ENCODE assay signal across 27 cellular contexts in genomic region chr1:53254011-53254640, GRCh38. TPM values are rescaled to one million over a fixed set of nuclear protein-coding genes. Genes with fewer than 3 reads are reported as not detected.
DNase-seq lines count a peak whose midpoint lies in the region; ATAC-seq and TF ChIP-seq lines count a peak whose summit lies in the region.
"Had no signal": no experiment of that assay in that cellular context is flagged by ENCODE, and none has a peak within 500 bp of the region (broad histone marks: within the 10 kb centered on the region; RNA-seq: fewer than 3 reads in every experiment).

No MANE protein-coding gene starts in this region.

- H3K9me3 ChIP-seq in AG04450 (ENCODE audit: control insufficient read depth, insufficient read depth, low read length) (no peaks in the 10 kb centered on the region), GM23248 (ENCODE audit: low read depth) (no peaks in the 10 kb centered on the region), mesenchymal stem cell (ENCODE audit: control insufficient read depth, low read length) (no peaks in the 10 kb centered on the region), right lobe of liver (no peaks in the 10 kb centered on the region)
- H3K9me3 ChIP-seq: suprapubic skin, uterus had no signal

- BruUV-seq in MCF 10A (replicated peaks; lab: Mats Ljungman, UMichigan): no TSS peak

- intact Hi-C loops in MCF 10A (cut with micrococcal nuclease): no loop called here
- intact Hi-C loops in right lobe of liver (cut with DNase I): no loop called here

- no peaks in the 10 kb centered on the region for H3K27me3 ChIP-seq in AG04450 (ENCODE audit: control insufficient read depth, insufficient read depth, low read length)
- no peaks in the 10 kb centered on the region for H3K27me3 ChIP-seq in GM23248 (replicated peaks; ENCODE audit: insufficient read depth)
- H3K27me3 ChIP-seq in mesenchymal stem cell (ENCODE audit: control insufficient read depth in 1 of 2, insufficient read depth in 1 of 2, low read length in 2 of 2): no peaks in the 10 kb centered on the region
- no peaks in the 10 kb centered on the region for H3K27me3 ChIP-seq in right lobe of liver
- H3K27me3 ChIP-seq: suprapubic skin, uterus had no signal

- H3K4ac ChIP-seq in mesenchymal stem cell (ENCODE audit: low read depth in 1 of 2, low read length in 2 of 2): no peak overlapping the region

- DNase-seq in AG04450 (ENCODE audit: low read depth, low spot score) (peak; percentile 6), GM23248 (peak; percentile 32), cardiac fibroblast (ENCODE audit: low read depth in 2 of 2) (peak; percentile 25 to 73), mesenchymal stem cell (peak; percentile 60), DMS53 (lab: John Stamatoyannopoulos, UW) (no peak), MCF 10A (ENCODE audit: unreplicated experiment) (no peak), right lobe of liver (no peak)
- DNase-seq: activated CD4-positive, alpha-beta memory T cell treated with anti-CD3 and anti-CD28 coated beads, Interleukin-2, amount 10 ng/mL, durations not matched to agents 7 days and 5 days; activated CD4-positive, CD25-positive, alpha-beta regulatory T cell treated with anti-CD3 and anti-CD28 coated beads, Interleukin-2, amount 50 U/mL, for 72 hours; activated gamma-delta T cell treated with Interleukin-2 at 50 U/mL for 16 hours; activated T-cell treated with anti-CD3 and anti-CD28 coated beads, Interleukin-2, amount 50 U/mL, for 1 hour; dermis blood vessel endothelial cell; GDM1; mesendoderm; MV-4-11; NCI-H524; NK-92 treated with Interleukin-12 subunit alpha and Interleukin-12 subunit beta, amount 100 ng/mL, for 24 hours; PC-9; retina; SHP77; stimulated activated CD4-positive, alpha-beta T cell treated with anti-CD3 and anti-CD28 coated beads, Interleukin-4, amount 100 ng/mL, for 1 hour; SW 1271; uterus had no signal

- ATAC-seq in HG02852 (IDR thresholded peaks at IDR 0.05; ENCODE audit: unreplicated experiment) (no peak), right lobe of liver (no peak)
- ATAC-seq: left lobe of liver had no signal

- no peak overlapping the region for H3K23ac ChIP-seq in mesenchymal stem cell (ENCODE audit: low read length in 2 of 2)

- no peak overlapping the region for H3K18ac ChIP-seq in mesenchymal stem cell (ENCODE audit: low read depth in 1 of 2, low read length in 2 of 2)

- 91 to 93% methylated on average over 4 of the region's 4 CpGs for WGBS in GM23248 (ENCODE audit: low coverage in 1 of 2, low lambda C conversion rate in 2 of 2, missing lambda C conversion rate in 2 of 2), 2 experiments
- WGBS in mesenchymal stem cell: 54% methylated on average over 4 of the region's 4 CpGs
- WGBS in right lobe of liver (ENCODE audit: insufficient coverage, low coverage, low lambda C conversion rate, missing lambda C conversion rate): 47% methylated on average over 4 of the region's 4 CpGs

- H3K14ac ChIP-seq in mesenchymal stem cell (ENCODE audit: low read length in 2 of 2): no peak overlapping the region

- H2AFZ ChIP-seq in GM23248 (peak overlapping the region; percentile 33), mesenchymal stem cell (ENCODE audit: low read depth, low read length) (no peak overlapping the region)
- H2AFZ ChIP-seq: PC-9 had no signal

- H2BK120ac ChIP-seq in mesenchymal stem cell (ENCODE audit: low read depth, low read length): no peak overlapping the region

- POLR2A ChIA-PET in AG04450 (lab: Yijun Ruan, JAX) (no interaction called here), MCF 10A (lab: Yijun Ruan, JAX) (no interaction called here)

- in situ Hi-C loops in GM23248 (cut with MboI): no loop called here

- no peaks in the 10 kb centered on the region for H3K9me2 ChIP-seq in GM23248 (ENCODE audit: insufficient read depth)

- no peaks in the 10 kb centered on the region for H3K79me1 ChIP-seq in mesenchymal stem cell (replicated peaks; ENCODE audit: low read length, poor library complexity, severe bottlenecking)

- no peak overlapping the region for H2BK15ac ChIP-seq in mesenchymal stem cell (ENCODE audit: low read depth, poor library complexity, severe bottlenecking)

- peak overlapping the region; percentile 63 for H3K27ac ChIP-seq in AG04450 (ENCODE audit: low read depth, low read length)
- peak overlapping the region; percentile 26; the same call in 1 of the 2 replicates for H3K27ac ChIP-seq in GM23248
- H3K27ac ChIP-seq in mesenchymal stem cell (ENCODE audit: low read length, poor library complexity, severe bottlenecking): no peak overlapping the region
- no peak overlapping the region for H3K27ac ChIP-seq in right lobe of liver
- H3K27ac ChIP-seq: PC-9, suprapubic skin, uterus had no signal

- no peak overlapping the region for H4K91ac ChIP-seq in mesenchymal stem cell (ENCODE audit: low read length)

- H3K9ac ChIP-seq in GM23248 (no peak overlapping the region), mesenchymal stem cell (ENCODE audit: low read length) (peak overlapping the region; percentile 20)

- H3K4me1 Mint-ChIP-seq in MCF 10A (ENCODE audit: insufficient read depth, unreplicated experiment): no peaks in the 10 kb centered on the region
- H3K4me1 Mint-ChIP-seq: activated CD4-positive, alpha-beta memory T cell treated with anti-CD3 and anti-CD28 coated beads, Interleukin-2, amount 10 ng/mL, durations not matched to agents 7 days and 5 days; stimulated activated memory B cell treated with anti-CD40 and anti-IgM and Interleukin-4, amounts not matched to agents 10 μg/mL and 1 μg/mL and 100 μg/mL, for 72 hours had no signal

- H2AK5ac ChIP-seq in mesenchymal stem cell (ENCODE audit: low read length, severe bottlenecking): no peak overlapping the region

- H4K8ac ChIP-seq in mesenchymal stem cell (ENCODE audit: low read length): no peak overlapping the region

- no peak for TF ChIP-seq POLR2A in right lobe of liver (IDR thresholded peaks at IDR 0.05)

- no peaks in the 10 kb centered on the region for H4K20me1 ChIP-seq in GM23248 (ENCODE audit: insufficient read depth)

- H3K4me1 ChIP-seq in GM23248 (ENCODE audit: insufficient read depth) (peaks cover 16% of the 10 kb centered on the region; the same call in 1 of the 2 replicates), mesenchymal stem cell (ENCODE audit: control insufficient read depth, insufficient read depth, low read depth, low read length) (peaks cover 4% of the 10 kb centered on the region), right lobe of liver (no peaks in the 10 kb centered on the region)
- H3K4me1 ChIP-seq: suprapubic skin, uterus had no signal

- no peak overlapping the region for H2BK5ac ChIP-seq in mesenchymal stem cell (ENCODE audit: low read depth, low read length, poor library complexity, severe bottlenecking)

- H3F3A ChIP-seq in GM23248 (ENCODE audit: insufficient read depth): peaks cover 5% of the 10 kb centered on the region; the same call in 1 of the 2 replicates

- TF ChIP-seq CTCF in AG04450 (IDR thresholded peaks at IDR 0.05; ENCODE audit: low read depth, low read length) (no peak), cardiac fibroblast (IDR thresholded peaks at IDR 0.05; ENCODE audit: low read depth, low read length) (no peak), MCF 10A (IDR thresholded peaks at IDR 0.05; ENCODE audit: unreplicated experiment) (no peak), right lobe of liver (IDR thresholded peaks at IDR 0.05) (no peak)

- no peak overlapping the region for H3K4me3 ChIP-seq in AG04450 (ENCODE audit: low read depth, low read length)
- H3K4me3 ChIP-seq in GM23248: no peak overlapping the region
- H3K4me3 ChIP-seq in cardiac fibroblast (replicated peaks in 1 of 2; ENCODE audit: low read depth in 2 of 2, low read length in 2 of 2): no peak overlapping the region
- no peak overlapping the region for H3K4me3 ChIP-seq in mesenchymal stem cell (ENCODE audit: insufficient read depth in 1 of 2, low read depth in 1 of 2, low read length in 2 of 2)
- H3K4me3 ChIP-seq in right lobe of liver: no peak overlapping the region
- H3K4me3 ChIP-seq: PC-9, suprapubic skin, uterus had no signal

- H3K36me3 ChIP-seq in GM23248 (ENCODE audit: low read depth) (no peaks in the 10 kb centered on the region), mesenchymal stem cell (ENCODE audit: control insufficient read depth in 1 of 2, insufficient read depth in 2 of 2, low read depth in 1 of 2, low read length in 2 of 2) (peaks cover 12 to 37% of the 10 kb centered on the region in 2 experiments), right lobe of liver (no peaks in the 10 kb centered on the region)
- H3K36me3 ChIP-seq: suprapubic skin, uterus had no signal

- CTCF ChIA-PET in AG04450 (lab: Charles Lee) (interaction anchor here (0.7 kb wide), 1 partner anchor 138 kb away, joined by 3 read pairs; no protein-coding TSS in a partner anchor), MCF 10A (lab: Yijun Ruan, JAX) (interaction anchor here (0.6 to 0.9 kb wide), 3 partner anchors 35 to 42 kb away, joined by 3 read pairs; no protein-coding TSS in a partner anchor)

- H3K4me3 Mint-ChIP-seq in MCF 10A (ENCODE audit: unreplicated experiment): no peak overlapping the region
- H3K4me3 Mint-ChIP-seq: activated CD4-positive, alpha-beta memory T cell treated with anti-CD3 and anti-CD28 coated beads, Interleukin-2, amount 10 ng/mL, durations not matched to agents 7 days and 5 days; stimulated activated memory B cell treated with anti-CD40 and anti-IgM and Interleukin-4, amounts not matched to agents 10 μg/mL and 1 μg/mL and 100 μg/mL, for 72 hours had no signal

- H3K27ac Mint-ChIP-seq in MCF 10A (ENCODE audit: low read depth, unreplicated experiment): no peak overlapping the region
- H3K27ac Mint-ChIP-seq: activated CD4-positive, alpha-beta memory T cell treated with anti-CD3 and anti-CD28 coated beads, Interleukin-2, amount 10 ng/mL, durations not matched to agents 7 days and 5 days; stimulated activated memory B cell treated with anti-CD40 and anti-IgM and Interleukin-4, amounts not matched to agents 10 μg/mL and 1 μg/mL and 100 μg/mL, for 72 hours had no signal

- H3K4me2 ChIP-seq in GM23248 (ENCODE audit: unreplicated experiment): no peak overlapping the region
- H3K4me2 ChIP-seq in mesenchymal stem cell (ENCODE audit: low read length, poor library complexity, severe bottlenecking): no peak overlapping the region
- H3K4me2 ChIP-seq: PC-9 had no signal

- no peaks in the 10 kb centered on the region for H3K79me2 ChIP-seq in GM23248 (ENCODE audit: insufficient read depth)

- peaks cover 12% of the 10 kb centered on the region for H3K36me3 Mint-ChIP-seq in MCF 10A (ENCODE audit: insufficient read depth, unreplicated experiment)

- H3K9me3 Mint-ChIP-seq in MCF 10A (ENCODE audit: unreplicated experiment): no peaks in the 10 kb centered on the region
- H3K9me3 Mint-ChIP-seq: activated CD4-positive, alpha-beta memory T cell treated with anti-CD3 and anti-CD28 coated beads, Interleukin-2, amount 10 ng/mL, durations not matched to agents 7 days and 5 days; stimulated activated memory B cell treated with anti-CD40 and anti-IgM and Interleukin-4, amounts not matched to agents 10 μg/mL and 1 μg/mL and 100 μg/mL, for 72 hours had no signal

- no peaks in the 10 kb centered on the region for H3K27me3 Mint-ChIP-seq in MCF 10A (ENCODE audit: insufficient read depth, unreplicated experiment)
- H3K27me3 Mint-ChIP-seq: activated CD4-positive, alpha-beta memory T cell treated with anti-CD3 and anti-CD28 coated beads, Interleukin-2, amount 10 ng/mL, durations not matched to agents 7 days and 5 days; stimulated activated memory B cell treated with anti-CD40 and anti-IgM and Interleukin-4, amounts not matched to agents 10 μg/mL and 1 μg/mL and 100 μg/mL, for 72 hours had no signal

- H2BK12ac ChIP-seq in mesenchymal stem cell (ENCODE audit: low read length in 2 of 2): peak overlapping the region in 1 of 2 experiments; percentile 19

RNA-seq across cellular contexts. Expression of gene MAGOH, which starts 15.8 kb away (rescaled TPM):
- polyA plus RNA-seq in AG04450 (2011; rRNA removed): 20.3 and 37.6 TPM in 2 replicates
- 45.7 and 46.2 TPM in 2 replicates for polyA minus RNA-seq in AG04450 (2011; rRNA and poly(A)+ RNA removed)
- 21.9 and 22.5 TPM in 2 replicates for total RNA-seq in GM23248 (2014; rRNA removed; shearing (Covaris generic))
- polyA plus RNA-seq in GM23248 (2016; fragmentation: Nextera tagmentation; extraction: Ambion mirVana): 29.7 and 34.3 TPM in 2 replicates
- polyA plus RNA-seq in mesenchymal stem cell (2013, experiment 1 of 2): 53.3 TPM
- polyA plus RNA-seq in mesenchymal stem cell (2013, experiment 2 of 2): 54.6 TPM
- total RNA-seq in MCF 10A (2022): 68.2 and 70.3 TPM in 2 replicates
- total RNA-seq in right lobe of liver: 10 to 100 TPM; 10.9 to 28.1 (median 19.4) TPM

RNA-seq across cellular contexts. Expression of gene CZIB, which starts 33.7 kb away (rescaled TPM):
- polyA plus RNA-seq in AG04450 (2011; rRNA removed) (82.5 and 89.6 TPM in 2 replicates), GM23248 (2016; fragmentation: Nextera tagmentation; extraction: Ambion mirVana) (76.6 and 83.4 TPM in 2 replicates)
- 31.1 and 34.1 TPM in 2 replicates for polyA minus RNA-seq in AG04450 (2011; rRNA and poly(A)+ RNA removed)
- total RNA-seq in GM23248 (2014; rRNA removed; shearing (Covaris generic)): 49.7 and 63.2 TPM in 2 replicates
- polyA plus RNA-seq in mesenchymal stem cell (2013, experiment 1 of 2): 48.5 TPM
- 51.0 TPM for polyA plus RNA-seq in mesenchymal stem cell (2013, experiment 2 of 2)
- total RNA-seq in MCF 10A (2022) (37.2 and 45.0 TPM in 2 replicates), right lobe of liver (10 to 100 TPM; 20.6 to 28.8 (median 24.2) TPM)

RNA-seq across cellular contexts. Expression of gene CPT2, which starts 57.5 kb away (rescaled TPM):
- 17.6 and 18.8 TPM in 2 replicates for polyA plus RNA-seq in AG04450 (2011; rRNA removed)
- polyA minus RNA-seq in AG04450 (2011; rRNA and poly(A)+ RNA removed): 13.6 and 13.7 TPM in 2 replicates
- 16.2 and 24.5 TPM in 2 replicates for total RNA-seq in GM23248 (2014; rRNA removed; shearing (Covaris generic))
- 15.2 and 15.8 TPM in 2 replicates for polyA plus RNA-seq in GM23248 (2016; fragmentation: Nextera tagmentation; extraction: Ambion mirVana)
- 14.1 TPM for polyA plus RNA-seq in mesenchymal stem cell (2013, experiment 1 of 2)
- 13.6 TPM for polyA plus RNA-seq in mesenchymal stem cell (2013, experiment 2 of 2)
- total RNA-seq in MCF 10A (2022): 17.3 and 19.6 TPM in 2 replicates
- 100 to 1,000 TPM in 2 of 6 experiments, 10 to 100 TPM in 4; 37.6 to 108 (median 81.6) TPM for total RNA-seq in right lobe of liver

Comparison
In these comparisons a context has a peak if more than half of its experiments do, and no peak if none do; other contexts are left out.
1. DNase-seq: peak in AG04450 (single experiment), GM23248 (single experiment), cardiac fibroblast (2 of 2) and mesenchymal stem cell (single experiment); none in DMS53 (single experiment), MCF 10A (single experiment) and right lobe of liver (0 of 3).
2. H3K27ac ChIP-seq: peak in AG04450 (single experiment) and GM23248 (single experiment); none in mesenchymal stem cell (single experiment) and right lobe of liver (0 of 3).